1 cellular context compared by ENCODE assay signal in genomic region chr6:31927242-31927867, GRCh38.
TF ChIP-seq lines count a peak whose summit lies in the region.

Gene C2, plus strand, starts transcription at chr6:31927717. Its CDS starts 36 bp downstream, at chr6:31927753.

TF ChIP-seq in HepG2, 621 proteins besides CTCF, POLR2A, EP300 and RAD21 (continued from another document and continues in another):
- TF ChIP-seq, protein P1, sequence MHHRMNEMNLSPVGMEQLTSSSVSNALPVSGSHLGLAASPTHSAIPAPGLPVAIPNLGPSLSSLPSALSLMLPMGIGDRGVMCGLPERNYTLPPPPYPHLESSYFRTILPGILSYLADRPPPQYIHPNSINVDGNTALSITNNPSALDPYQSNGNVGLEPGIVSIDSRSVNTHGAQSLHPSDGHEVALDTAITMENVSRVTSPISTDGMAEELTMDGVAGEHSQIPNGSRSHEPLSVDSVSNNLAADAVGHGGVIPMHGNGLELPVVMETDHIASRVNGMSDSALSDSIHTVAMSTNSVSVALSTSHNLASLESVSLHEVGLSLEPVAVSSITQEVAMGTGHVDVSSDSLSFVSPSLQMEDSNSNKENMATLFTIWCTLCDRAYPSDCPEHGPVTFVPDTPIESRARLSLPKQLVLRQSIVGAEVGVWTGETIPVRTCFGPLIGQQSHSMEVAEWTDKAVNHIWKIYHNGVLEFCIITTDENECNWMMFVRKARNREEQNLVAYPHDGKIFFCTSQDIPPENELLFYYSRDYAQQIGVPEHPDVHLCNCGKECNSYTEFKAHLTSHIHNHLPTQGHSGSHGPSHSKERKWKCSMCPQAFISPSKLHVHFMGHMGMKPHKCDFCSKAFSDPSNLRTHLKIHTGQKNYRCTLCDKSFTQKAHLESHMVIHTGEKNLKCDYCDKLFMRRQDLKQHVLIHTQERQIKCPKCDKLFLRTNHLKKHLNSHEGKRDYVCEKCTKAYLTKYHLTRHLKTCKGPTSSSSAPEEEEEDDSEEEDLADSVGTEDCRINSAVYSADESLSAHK (CRISPR knock-in tag; IDR thresholded peaks at IDR 0.05; ENCODE audit: borderline replicate concordance), result no peak
- TF ChIP-seq CENPT (CRISPR knock-in tag; IDR thresholded peaks at IDR 0.05; ENCODE audit: low read depth) (no peak), FOXM1 (CRISPR knock-in tag; IDR thresholded peaks at IDR 0.05) (no peak), RARA (CRISPR knock-in tag; IDR thresholded peaks at IDR 0.05) (peak; percentile 84), FOSL1 (CRISPR knock-in tag; IDR thresholded peaks at IDR 0.05; ENCODE audit: borderline replicate concordance) (no peak), SMAD1 (CRISPR knock-in tag; IDR thresholded peaks at IDR 0.05; ENCODE audit: borderline replicate concordance, low read depth) (no peak), ATF1 (CRISPR knock-in tag; IDR thresholded peaks at IDR 0.05) (peak; percentile 79), POLR2G (IDR thresholded peaks at IDR 0.05; ENCODE audit: low read depth, low read length) (peak; percentile 84), ZNF558 (CRISPR knock-in tag; IDR thresholded peaks at IDR 0.05; ENCODE audit: borderline replicate concordance) (no peak), IRF2 (CRISPR knock-in tag; IDR thresholded peaks at IDR 0.05) (peak; percentile 95), NFKBIZ (CRISPR knock-in tag; IDR thresholded peaks at IDR 0.05) (peak; percentile 23), POLR2AphosphoS5 (IDR thresholded peaks at IDR 0.05; ENCODE audit: low read depth, low read length) (peak; percentile 70), JUNB (CRISPR knock-in tag; IDR thresholded peaks at IDR 0.05; ENCODE audit: borderline replicate concordance) (no peak; the same call in 1 of the 2 replicates), GLI4 (CRISPR knock-in tag; IDR thresholded peaks at IDR 0.05; ENCODE audit: borderline replicate concordance) (0 out of 2 replicates have a peak, but pooled peaks have one; percentile 61), ZNF75D (CRISPR knock-in tag; IDR thresholded peaks at IDR 0.05; ENCODE audit: borderline replicate concordance) (no peak), HMG20A (CRISPR knock-in tag; IDR thresholded peaks at IDR 0.05; ENCODE audit: borderline replicate concordance) (peak; percentile 91; the same call in 1 of the 2 replicates), ZNF317 (CRISPR knock-in tag; IDR thresholded peaks at IDR 0.05) (no peak), ZNF879 (CRISPR knock-in tag; IDR thresholded peaks at IDR 0.05) (no peak), ZNF44 (CRISPR knock-in tag; IDR thresholded peaks at IDR 0.05) (no peak), ZNF24 (IDR thresholded peaks at IDR 0.05) (peak; percentile 31; the same call in 1 of the 2 replicates), NFRKB (IDR thresholded peaks at IDR 0.05) (no peak), ZNF703 (CRISPR knock-in tag; IDR thresholded peaks at IDR 0.05; ENCODE audit: borderline replicate concordance) (no peak), ZNF577 (CRISPR knock-in tag; IDR thresholded peaks at IDR 0.05; ENCODE audit: borderline replicate concordance, low read depth) (0 out of 2 replicates have a peak, but pooled peaks have one; percentile 3), E2F5 (CRISPR knock-in tag; conservative IDR thresholded peaks at IDR 0.05) (no peak), FOXK1 (CRISPR knock-in tag; IDR thresholded peaks at IDR 0.05; ENCODE audit: borderline replicate concordance, low read depth) (peak; percentile 94; the same call in 1 of the 2 replicates), CREM (IDR thresholded peaks at IDR 0.05) (peak; percentile 83), CREM (CRISPR knock-in tag; IDR thresholded peaks at IDR 0.05) (no peak), NFE2L1 (CRISPR knock-in tag; IDR thresholded peaks at IDR 0.05; ENCODE audit: borderline replicate concordance) (no peak), MTF1 (CRISPR knock-in tag; IDR thresholded peaks at IDR 0.05) (no peak), ATRX (CRISPR knock-in tag; IDR thresholded peaks at IDR 0.05; ENCODE audit: borderline replicate concordance) (no peak), ZNF816 (CRISPR knock-in tag; IDR thresholded peaks at IDR 0.05; ENCODE audit: borderline replicate concordance) (no peak), CEBPG (CRISPR knock-in tag; IDR thresholded peaks at IDR 0.05) (peak; percentile 95), IRX3 (CRISPR knock-in tag; IDR thresholded peaks at IDR 0.05; ENCODE audit: borderline replicate concordance, low read depth) (peak; percentile 78; the same call in 1 of the 2 replicates), HHEX (CRISPR knock-in tag; IDR thresholded peaks at IDR 0.05) (peak; percentile 92), FOXA1 (IDR thresholded peaks at IDR 0.05) (peak; percentile 91), FOXA1 (CRISPR knock-in tag; IDR thresholded peaks at IDR 0.05) (peak; percentile 99), ZNF274 (CRISPR knock-in tag; IDR thresholded peaks at IDR 0.05) (no peak; the same call in 1 of the 2 replicates), ZNF460 (CRISPR knock-in tag; IDR thresholded peaks at IDR 0.05; ENCODE audit: borderline replicate concordance) (no peak), GLMP (CRISPR knock-in tag; IDR thresholded peaks at IDR 0.05; ENCODE audit: borderline replicate concordance) (no peak), ZNF607 (CRISPR knock-in tag; IDR thresholded peaks at IDR 0.05; ENCODE audit: borderline replicate concordance) (peak; percentile 64; the same call in 1 of the 2 replicates), E2F1 (CRISPR knock-in tag; IDR thresholded peaks at IDR 0.05) (no peak), ZNF264 (CRISPR knock-in tag; IDR thresholded peaks at IDR 0.05) (no peak), ZNF234 (CRISPR knock-in tag; conservative IDR thresholded peaks at IDR 0.05) (no peak), BRCA1 (CRISPR knock-in tag; IDR thresholded peaks at IDR 0.05) (no peak; the same call in 1 of the 2 replicates), ZNF766 (CRISPR knock-in tag; IDR thresholded peaks at IDR 0.05; ENCODE audit: borderline replicate concordance) (peak; percentile 39; the same call in 1 of the 2 replicates)
- TF ChIP-seq, protein P2, sequence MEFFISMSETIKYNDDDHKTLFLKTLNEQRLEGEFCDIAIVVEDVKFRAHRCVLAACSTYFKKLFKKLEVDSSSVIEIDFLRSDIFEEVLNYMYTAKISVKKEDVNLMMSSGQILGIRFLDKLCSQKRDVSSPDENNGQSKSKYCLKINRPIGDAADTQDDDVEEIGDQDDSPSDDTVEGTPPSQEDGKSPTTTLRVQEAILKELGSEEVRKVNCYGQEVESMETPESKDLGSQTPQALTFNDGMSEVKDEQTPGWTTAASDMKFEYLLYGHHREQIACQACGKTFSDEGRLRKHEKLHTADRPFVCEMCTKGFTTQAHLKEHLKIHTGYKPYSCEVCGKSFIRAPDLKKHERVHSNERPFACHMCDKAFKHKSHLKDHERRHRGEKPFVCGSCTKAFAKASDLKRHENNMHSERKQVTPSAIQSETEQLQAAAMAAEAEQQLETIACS (CRISPR knock-in tag; IDR thresholded peaks at IDR 0.05), result 0 out of 2 replicates have a peak, but pooled peaks have one; percentile 23
- TF ChIP-seq, protein P3, sequence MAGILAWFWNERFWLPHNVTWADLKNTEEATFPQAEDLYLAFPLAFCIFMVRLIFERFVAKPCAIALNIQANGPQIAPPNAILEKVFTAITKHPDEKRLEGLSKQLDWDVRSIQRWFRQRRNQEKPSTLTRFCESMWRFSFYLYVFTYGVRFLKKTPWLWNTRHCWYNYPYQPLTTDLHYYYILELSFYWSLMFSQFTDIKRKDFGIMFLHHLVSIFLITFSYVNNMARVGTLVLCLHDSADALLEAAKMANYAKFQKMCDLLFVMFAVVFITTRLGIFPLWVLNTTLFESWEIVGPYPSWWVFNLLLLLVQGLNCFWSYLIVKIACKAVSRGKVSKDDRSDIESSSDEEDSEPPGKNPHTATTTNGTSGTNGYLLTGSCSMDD (CRISPR knock-in tag; IDR thresholded peaks at IDR 0.05), result no peak
- TF ChIP-seq, protein P4, sequence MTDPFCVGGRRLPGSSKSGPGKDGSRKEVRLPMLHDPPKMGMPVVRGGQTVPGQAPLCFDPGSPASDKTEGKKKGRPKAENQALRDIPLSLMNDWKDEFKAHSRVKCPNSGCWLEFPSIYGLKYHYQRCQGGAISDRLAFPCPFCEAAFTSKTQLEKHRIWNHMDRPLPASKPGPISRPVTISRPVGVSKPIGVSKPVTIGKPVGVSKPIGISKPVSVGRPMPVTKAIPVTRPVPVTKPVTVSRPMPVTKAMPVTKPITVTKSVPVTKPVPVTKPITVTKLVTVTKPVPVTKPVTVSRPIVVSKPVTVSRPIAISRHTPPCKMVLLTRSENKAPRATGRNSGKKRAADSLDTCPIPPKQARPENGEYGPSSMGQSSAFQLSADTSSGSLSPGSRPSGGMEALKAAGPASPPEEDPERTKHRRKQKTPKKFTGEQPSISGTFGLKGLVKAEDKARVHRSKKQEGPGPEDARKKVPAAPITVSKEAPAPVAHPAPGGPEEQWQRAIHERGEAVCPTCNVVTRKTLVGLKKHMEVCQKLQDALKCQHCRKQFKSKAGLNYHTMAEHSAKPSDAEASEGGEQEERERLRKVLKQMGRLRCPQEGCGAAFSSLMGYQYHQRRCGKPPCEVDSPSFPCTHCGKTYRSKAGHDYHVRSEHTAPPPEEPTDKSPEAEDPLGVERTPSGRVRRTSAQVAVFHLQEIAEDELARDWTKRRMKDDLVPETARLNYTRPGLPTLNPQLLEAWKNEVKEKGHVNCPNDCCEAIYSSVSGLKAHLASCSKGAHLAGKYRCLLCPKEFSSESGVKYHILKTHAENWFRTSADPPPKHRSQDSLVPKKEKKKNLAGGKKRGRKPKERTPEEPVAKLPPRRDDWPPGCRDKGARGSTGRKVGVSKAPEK (CRISPR knock-in tag; IDR thresholded peaks at IDR 0.05; ENCODE audit: borderline replicate concordance), result peak; percentile 75; the same call in 1 of the 2 replicates
- TF ChIP-seq, protein P5, sequence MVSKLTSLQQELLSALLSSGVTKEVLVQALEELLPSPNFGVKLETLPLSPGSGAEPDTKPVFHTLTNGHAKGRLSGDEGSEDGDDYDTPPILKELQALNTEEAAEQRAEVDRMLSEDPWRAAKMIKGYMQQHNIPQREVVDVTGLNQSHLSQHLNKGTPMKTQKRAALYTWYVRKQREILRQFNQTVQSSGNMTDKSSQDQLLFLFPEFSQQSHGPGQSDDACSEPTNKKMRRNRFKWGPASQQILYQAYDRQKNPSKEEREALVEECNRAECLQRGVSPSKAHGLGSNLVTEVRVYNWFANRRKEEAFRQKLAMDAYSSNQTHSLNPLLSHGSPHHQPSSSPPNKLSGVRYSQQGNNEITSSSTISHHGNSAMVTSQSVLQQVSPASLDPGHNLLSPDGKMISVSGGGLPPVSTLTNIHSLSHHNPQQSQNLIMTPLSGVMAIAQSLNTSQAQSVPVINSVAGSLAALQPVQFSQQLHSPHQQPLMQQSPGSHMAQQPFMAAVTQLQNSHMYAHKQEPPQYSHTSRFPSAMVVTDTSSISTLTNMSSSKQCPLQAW (CRISPR knock-in tag; IDR thresholded peaks at IDR 0.05), result peak; percentile 55
- TF ChIP-seq, protein P6, sequence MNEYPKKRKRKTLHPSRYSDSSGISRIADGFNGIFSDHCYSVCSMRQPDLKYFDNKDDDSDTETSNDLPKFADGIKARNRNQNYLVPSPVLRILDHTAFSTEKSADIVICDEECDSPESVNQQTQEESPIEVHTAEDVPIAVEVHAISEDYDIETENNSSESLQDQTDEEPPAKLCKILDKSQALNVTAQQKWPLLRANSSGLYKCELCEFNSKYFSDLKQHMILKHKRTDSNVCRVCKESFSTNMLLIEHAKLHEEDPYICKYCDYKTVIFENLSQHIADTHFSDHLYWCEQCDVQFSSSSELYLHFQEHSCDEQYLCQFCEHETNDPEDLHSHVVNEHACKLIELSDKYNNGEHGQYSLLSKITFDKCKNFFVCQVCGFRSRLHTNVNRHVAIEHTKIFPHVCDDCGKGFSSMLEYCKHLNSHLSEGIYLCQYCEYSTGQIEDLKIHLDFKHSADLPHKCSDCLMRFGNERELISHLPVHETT (CRISPR knock-in tag; conservative IDR thresholded peaks at IDR 0.05), result 0 out of 2 replicates have a peak, but pooled peaks have one; percentile 39
- TF ChIP-seq, protein P7, sequence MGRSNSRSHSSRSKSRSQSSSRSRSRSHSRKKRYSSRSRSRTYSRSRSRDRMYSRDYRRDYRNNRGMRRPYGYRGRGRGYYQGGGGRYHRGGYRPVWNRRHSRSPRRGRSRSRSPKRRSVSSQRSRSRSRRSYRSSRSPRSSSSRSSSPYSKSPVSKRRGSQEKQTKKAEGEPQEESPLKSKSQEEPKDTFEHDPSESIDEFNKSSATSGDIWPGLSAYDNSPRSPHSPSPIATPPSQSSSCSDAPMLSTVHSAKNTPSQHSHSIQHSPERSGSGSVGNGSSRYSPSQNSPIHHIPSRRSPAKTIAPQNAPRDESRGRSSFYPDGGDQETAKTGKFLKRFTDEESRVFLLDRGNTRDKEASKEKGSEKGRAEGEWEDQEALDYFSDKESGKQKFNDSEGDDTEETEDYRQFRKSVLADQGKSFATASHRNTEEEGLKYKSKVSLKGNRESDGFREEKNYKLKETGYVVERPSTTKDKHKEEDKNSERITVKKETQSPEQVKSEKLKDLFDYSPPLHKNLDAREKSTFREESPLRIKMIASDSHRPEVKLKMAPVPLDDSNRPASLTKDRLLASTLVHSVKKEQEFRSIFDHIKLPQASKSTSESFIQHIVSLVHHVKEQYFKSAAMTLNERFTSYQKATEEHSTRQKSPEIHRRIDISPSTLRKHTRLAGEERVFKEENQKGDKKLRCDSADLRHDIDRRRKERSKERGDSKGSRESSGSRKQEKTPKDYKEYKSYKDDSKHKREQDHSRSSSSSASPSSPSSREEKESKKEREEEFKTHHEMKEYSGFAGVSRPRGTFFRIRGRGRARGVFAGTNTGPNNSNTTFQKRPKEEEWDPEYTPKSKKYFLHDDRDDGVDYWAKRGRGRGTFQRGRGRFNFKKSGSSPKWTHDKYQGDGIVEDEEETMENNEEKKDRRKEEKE (IDR thresholded peaks at IDR 0.05), result no peak
